21 cellular contexts compared by ENCODE assay signal in the genomic region with DNA sequence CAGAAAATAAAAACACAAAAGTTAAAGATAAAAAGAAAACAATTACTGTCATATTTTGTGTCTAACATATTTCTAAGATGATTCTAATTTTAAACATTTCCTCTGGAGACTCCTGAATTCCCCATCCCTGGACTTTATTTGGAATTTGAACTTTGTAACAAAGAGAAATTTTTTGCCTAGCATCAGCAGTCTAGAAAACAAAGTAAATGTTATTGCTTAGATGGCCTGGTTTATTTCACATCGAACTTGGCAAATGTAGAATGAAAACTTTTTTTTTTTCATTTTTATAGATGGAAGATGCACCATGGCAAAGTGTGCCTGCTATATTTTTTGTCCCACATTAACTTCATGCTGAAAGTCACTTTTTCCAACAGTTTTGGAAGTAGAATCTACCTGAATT.
DNase-seq lines count a peak whose midpoint lies in the region; ATAC-seq, FAIRE-seq and TF ChIP-seq lines count a peak whose summit lies in the region.
"Had no signal": no experiment of that assay in that cellular context is flagged by ENCODE, and none has a peak within 500 bp of the region (broad histone marks: within the 10 kb centered on the region; RNA-seq: fewer than 3 reads in every experiment).

No MANE protein-coding gene starts in this region.

- DNase-seq in SK-N-SH, result no peak
- DNase-seq in fibroblast of peridontal ligament (ENCODE audit: extremely low read depth), result peak; percentile 25
- no peak for DNase-seq in tibial artery
- DNase-seq in stimulated activated CD4-positive, alpha-beta T cell treated with anti-CD3 and anti-CD28 coated beads, Interleukin-2, amount 100 ng/mL, for 24 hours, result no peak
- no peak for DNase-seq in PC-3
- no peak for DNase-seq in posterior cingulate gyrus
- DNase-seq: 8988T; C1 segment of cervical spinal cord; Calu3; CD4-positive, alpha-beta memory T cell; COR-L47; DMS153; DND-41; GOT3; HFFc6 had no signal

- CTCF ChIA-PET in SK-N-SH (lab: Yijun Ruan, JAX) (no interaction called here), PC-3 (lab: Charles Lee) (no interaction called here)

- BruUV-seq in PC-3 (replicated peaks; lab: Mats Ljungman, UMichigan), result no TSS peak

- no peaks in the 10 kb centered on the region for H4K20me1 ChIP-seq in SK-N-SH (ENCODE audit: insufficient read depth)
- no peaks in the 10 kb centered on the region for H4K20me1 ChIP-seq in PC-3 (ENCODE audit: low read length)

- H2AFZ ChIP-seq in SK-N-SH (ENCODE audit: low read depth) (peak overlapping the region; percentile 66; the same call in 1 of the 2 replicates), PC-3 (ENCODE audit: low read length) (no peak overlapping the region)

- ATAC-seq in PC-3, result no peak
- ATAC-seq: A549 had no signal

- WGBS in SK-N-SH (ENCODE audit: low lambda C conversion rate), result 38% methylated on average over 1 of the region's 1 CpG

- intact Hi-C loops in tibial artery (cut with DNase I; ENCODE audit: low total_unique reads), result no loop called here
- intact Hi-C loops in PC-3 (cut with micrococcal nuclease), result no loop called here
- intact Hi-C loops in posterior cingulate gyrus (cut with DNase I), result no loop called here

- H3K4me2 ChIP-seq in SK-N-SH, result no peak overlapping the region
- no peak overlapping the region for H3K4me2 ChIP-seq in PC-3 (ENCODE audit: low read length)
- H3K4me2 ChIP-seq: A549 had no signal

- H3K9me3 ChIP-seq in SK-N-SH (no peaks in the 10 kb centered on the region), tibial artery (no peaks in the 10 kb centered on the region), PC-3 (ENCODE audit: low read length) (no peaks in the 10 kb centered on the region)
- H3K9me3 ChIP-seq: A549, HAP-1 had no signal

- H3K9me2 ChIP-seq in SK-N-SH (no peaks in the 10 kb centered on the region), PC-3 (replicated peaks; ENCODE audit: low read length) (no peaks in the 10 kb centered on the region)

- H3K4me3 ChIP-seq in SK-N-SH (ENCODE audit: low read depth in 2 of 2, low read length in 1 of 2) (no peak overlapping the region), tibial artery (no peak overlapping the region), PC-3 (ENCODE audit: low read length) (no peak overlapping the region)
- H3K4me3 ChIP-seq: A549, HAP-1 had no signal

- H3K36me3 ChIP-seq in SK-N-SH (replicated peaks in 1 of 2; ENCODE audit: control insufficient read depth in 1 of 2, insufficient read depth in 2 of 2, low read length in 1 of 2), result no peaks in the 10 kb centered on the region
- H3K36me3 ChIP-seq in tibial artery, result no peaks in the 10 kb centered on the region
- H3K36me3 ChIP-seq in PC-3 (ENCODE audit: low read depth, low read length), result no peaks in the 10 kb centered on the region
- H3K36me3 ChIP-seq: HAP-1 had no signal

- peak; percentile 37 for FAIRE-seq in endometrium (lab: Jason Lieb, UNC)
- FAIRE-seq: A549, G401.6, GM12892, H54 had no signal

- TF ChIP-seq EP300 in SK-N-SH (IDR thresholded peaks at IDR 0.05; ENCODE audit: borderline replicate concordance in 1 of 2, low read depth in 1 of 2, low read length in 1 of 2), result no peak

- H3K27me3 ChIP-seq in SK-N-SH (ENCODE audit: insufficient read depth) (no peaks in the 10 kb centered on the region), tibial artery (no peaks in the 10 kb centered on the region), PC-3 (ENCODE audit: low read length) (no peaks in the 10 kb centered on the region)

- no peak for TF ChIP-seq RAD21 in SK-N-SH (IDR thresholded peaks at IDR 0.05; ENCODE audit: low read length)

- TF ChIP-seq CTCF in SK-N-SH (IDR thresholded peaks at IDR 0.05) (no peak), tibial artery (IDR thresholded peaks at IDR 0.05) (no peak), PC-3 (conservative IDR thresholded peaks at IDR 0.05; ENCODE audit: low read depth, low read length) (no peak)

- H3K79me2 ChIP-seq in SK-N-SH (ENCODE audit: insufficient read depth) (no peaks in the 10 kb centered on the region), PC-3 (ENCODE audit: low read length) (no peaks in the 10 kb centered on the region)

- H3K9ac ChIP-seq in SK-N-SH (no peak overlapping the region), PC-3 (ENCODE audit: low read length) (no peak overlapping the region)

- H3K27ac ChIP-seq in SK-N-SH (ENCODE audit: low read depth in 2 of 2, low read length in 1 of 2), result peak overlapping the region; percentile 7 to 28; a peak in 1 of 4 replicates
- no peak overlapping the region for H3K27ac ChIP-seq in tibial artery
- no peak overlapping the region for H3K27ac ChIP-seq in PC-3 (ENCODE audit: low read length)
- H3K27ac ChIP-seq: A549 had no signal

- H3K4me1 ChIP-seq in SK-N-SH (ENCODE audit: control insufficient read depth in 1 of 2, insufficient read depth in 2 of 2, low read depth in 1 of 2, low read length in 1 of 2), result peaks cover 0 to 7% of the 10 kb centered on the region in 2 experiments; a peak in 2 of 4 replicates
- H3K4me1 ChIP-seq in tibial artery, result no peaks in the 10 kb centered on the region
- H3K4me1 ChIP-seq in PC-3 (ENCODE audit: insufficient read depth, low read length), result no peaks in the 10 kb centered on the region
- H3K4me1 ChIP-seq: A549, HAP-1 had no signal

- H3F3A ChIP-seq in SK-N-SH (replicated peaks; ENCODE audit: insufficient read depth) (peaks cover 8% of the 10 kb centered on the region), PC-3 (ENCODE audit: low read length, unreplicated experiment) (no peaks in the 10 kb centered on the region)

- POLR2A ChIA-PET in SK-N-SH (lab: Yijun Ruan, JAX), result no interaction called here
- POLR2A ChIA-PET in PC-3 (lab: Charles Lee; ENCODE audit: unreplicated experiment), result no interaction called here

TF ChIP-seq in SK-N-SH, 30 proteins besides CTCF, POLR2A, EP300 and RAD21:
- no peak for TF ChIP-seq EZH2phosphoT487 (IDR thresholded peaks at IDR 0.05; ENCODE audit: borderline replicate concordance, low read depth)
- peak; percentile 59 for TF ChIP-seq TCF12 (IDR thresholded peaks at IDR 0.05)

Comparison
In these comparisons a context has a peak if more than half of its experiments do, and no peak if none do; other contexts are left out.
1. H3K27ac ChIP-seq: peak in SK-N-SH (2 of 2); none in tibial artery (0 of 2) and PC-3 (single experiment).